In genomic region chr9:89358376-89358775, GRCh38 we compare ENCODE assay signal across 17 cellular contexts. TPM values are rescaled to one million over a fixed set of nuclear protein-coding genes. Genes with fewer than 3 reads are reported as not detected.
DNase-seq lines count a peak whose midpoint lies in the region; ATAC-seq and TF ChIP-seq lines count a peak whose summit lies in the region.
"Had no signal": no experiment of that assay in that cellular context is flagged by ENCODE, and none has a peak within 500 bp of the region (broad histone marks: within the 10 kb centered on the region; RNA-seq: fewer than 3 reads in every experiment).

No MANE protein-coding gene starts in this region.

- H3K36me3 Mint-ChIP-seq in activated T-helper 1 cell treated with anti-CD3 and anti-CD28 coated beads, Interleukin-12 subunit alpha, Interleukin-12 subunit beta, Interleukin-2, Interleukin-4 antibody, amounts not matched to agents 30 ng/mL and 10 ng/mL and 1 ng/mL, durations not matched to agents 14 hours and 24 hours and 36 hours (ENCODE audit: low read depth) = peaks cover 67% of the 10 kb centered on the region
- H3K36me3 Mint-ChIP-seq in naive thymus-derived CD4-positive, alpha-beta T cell = peaks cover 21 to 58% (median 33%) of the 10 kb centered on the region in 5 donors
- H3K36me3 Mint-ChIP-seq in type B pancreatic cell = peaks cover 20% of the 10 kb centered on the region

- TF ChIP-seq CTCF in cardiac muscle cell (IDR thresholded peaks at IDR 0.05; ENCODE audit: low read depth, low read length) = no peak
- TF ChIP-seq CTCF in heart right ventricle (IDR thresholded peaks at IDR 0.05) = no peak
- TF ChIP-seq CTCF in type B pancreatic cell (conservative IDR thresholded peaks at IDR 0.05) = no peak

- peak overlapping the region; percentile 58 for H3K27ac Mint-ChIP-seq in activated T-helper 1 cell treated with anti-CD3 and anti-CD28 coated beads, Interleukin-12 subunit alpha, Interleukin-12 subunit beta, Interleukin-2, Interleukin-4 antibody, amounts not matched to agents 30 ng/mL and 10 ng/mL and 1 ng/mL, durations not matched to agents 14 hours and 24 hours and 36 hours
- peak overlapping the region in 5 of 9 donors; percentile 19 to 69 (median 33) for H3K27ac Mint-ChIP-seq in naive thymus-derived CD4-positive, alpha-beta T cell
- peak overlapping the region; percentile 75 for H3K27ac Mint-ChIP-seq in type B pancreatic cell

- intact Hi-C loops in heart right ventricle (cut with DNase I) = loop anchor here in 1 of 10 donors (10.0 kb wide), 1 partner anchor 186 kb away; no protein-coding TSS in a partner anchor
- intact Hi-C loops in activated T-helper 1 cell treated with anti-CD3 and anti-CD28 coated beads, Interleukin-12 subunit alpha, Interleukin-12 subunit beta, Interleukin-2, Interleukin-4 antibody, amounts not matched to agents 30 ng/mL and 10 ng/mL and 1 ng/mL, durations not matched to agents 14 hours and 24 hours and 36 hours (cut with micrococcal nuclease) = no loop called here
- intact Hi-C loops in naive thymus-derived CD4-positive, alpha-beta T cell (cut with micrococcal nuclease) = no loop called here

- CTCF ChIA-PET in naive thymus-derived CD4-positive, alpha-beta T cell (lab: Charles Lee) = interaction anchor here (0.7 kb wide), 1 partner anchor 198 kb away, joined by 3 read pairs; no protein-coding TSS in a partner anchor

- H3K27me3 Mint-ChIP-seq in activated T-helper 1 cell treated with anti-CD3 and anti-CD28 coated beads, Interleukin-12 subunit alpha, Interleukin-12 subunit beta, Interleukin-2, Interleukin-4 antibody, amounts not matched to agents 30 ng/mL and 10 ng/mL and 1 ng/mL, durations not matched to agents 14 hours and 24 hours and 36 hours (ENCODE audit: insufficient read depth) = no peaks in the 10 kb centered on the region
- H3K27me3 Mint-ChIP-seq in naive thymus-derived CD4-positive, alpha-beta T cell = no peaks in the 10 kb centered on the region
- no peaks in the 10 kb centered on the region for H3K27me3 Mint-ChIP-seq in type B pancreatic cell
- H3K27me3 Mint-ChIP-seq: activated CD4-positive, alpha-beta memory T cell treated with anti-CD3 and anti-CD28 coated beads for 36 hours had no signal

- peaks cover 25% of the 10 kb centered on the region for H3K4me1 Mint-ChIP-seq in activated T-helper 1 cell treated with anti-CD3 and anti-CD28 coated beads, Interleukin-12 subunit alpha, Interleukin-12 subunit beta, Interleukin-2, Interleukin-4 antibody, amounts not matched to agents 30 ng/mL and 10 ng/mL and 1 ng/mL, durations not matched to agents 14 hours and 24 hours and 36 hours (ENCODE audit: low read depth)
- peaks cover 8 to 23% (median 19%) of the 10 kb centered on the region in 7 donors for H3K4me1 Mint-ChIP-seq in naive thymus-derived CD4-positive, alpha-beta T cell
- H3K4me1 Mint-ChIP-seq in type B pancreatic cell (ENCODE audit: unreplicated experiment) = peaks cover 11% of the 10 kb centered on the region

- H3K4me3 Mint-ChIP-seq in activated T-helper 1 cell treated with anti-CD3 and anti-CD28 coated beads, Interleukin-12 subunit alpha, Interleukin-12 subunit beta, Interleukin-2, Interleukin-4 antibody, amounts not matched to agents 30 ng/mL and 10 ng/mL and 1 ng/mL, durations not matched to agents 14 hours and 24 hours and 36 hours = no peak overlapping the region
- no peak overlapping the region for H3K4me3 Mint-ChIP-seq in naive thymus-derived CD4-positive, alpha-beta T cell
- H3K4me3 Mint-ChIP-seq in type B pancreatic cell = no peak overlapping the region
- H3K4me3 Mint-ChIP-seq: activated CD4-positive, alpha-beta memory T cell treated with anti-CD3 and anti-CD28 coated beads for 36 hours had no signal

- H3K27me3 ChIP-seq in cardiac muscle cell = no peaks in the 10 kb centered on the region
- no peaks in the 10 kb centered on the region for H3K27me3 ChIP-seq in heart right ventricle
- no peaks in the 10 kb centered on the region for H3K27me3 ChIP-seq in naive thymus-derived CD4-positive, alpha-beta T cell (ENCODE audit: control insufficient read depth in 2 of 2, insufficient read depth in 2 of 2, low read length in 2 of 2)
- H3K27me3 ChIP-seq: MG63 had no signal

- 79 to 81% methylated on average over 3 of the region's 3 CpGs for WGBS in heart right ventricle, 2 donors

- H3K36me3 ChIP-seq in cardiac muscle cell (peaks cover 26% of the 10 kb centered on the region), heart right ventricle (peaks cover 0 to 100% (median 59%) of the 10 kb centered on the region in 9 donors)
- H3K36me3 ChIP-seq in naive thymus-derived CD4-positive, alpha-beta T cell (ENCODE audit: control insufficient read depth in 2 of 3, insufficient read depth in 3 of 3, low read length in 3 of 3) = peaks cover 17 to 98% (median 26%) of the 10 kb centered on the region in 3 experiments

- H3K4me1 ChIP-seq in cardiac muscle cell (ENCODE audit: low read depth) = peaks cover 20% of the 10 kb centered on the region
- peaks cover 5 to 41% (median 24%) of the 10 kb centered on the region in 9 donors for H3K4me1 ChIP-seq in heart right ventricle
- H3K4me1 ChIP-seq in naive thymus-derived CD4-positive, alpha-beta T cell (ENCODE audit: control insufficient read depth in 2 of 2, insufficient read depth in 2 of 2, low read length in 2 of 2) = no peaks in the 10 kb centered on the region
- H3K4me1 ChIP-seq: Caco-2 had no signal

- H3K27ac ChIP-seq in cardiac muscle cell = peak overlapping the region; percentile 60
- peak overlapping the region in 2 of 10 donors; percentile 9 to 79 for H3K27ac ChIP-seq in heart right ventricle
- no peak overlapping the region for H3K27ac ChIP-seq in naive thymus-derived CD4-positive, alpha-beta T cell (ENCODE audit: low read depth, low read length)
- H3K27ac ChIP-seq: PC-9 had no signal

- H3K4me3 ChIP-seq in cardiac muscle cell = no peak overlapping the region
- no peak overlapping the region for H3K4me3 ChIP-seq in heart right ventricle
- no peak overlapping the region for H3K4me3 ChIP-seq in naive thymus-derived CD4-positive, alpha-beta T cell (ENCODE audit: low read length)
- H3K4me3 ChIP-seq: MG63, PC-9 had no signal

- no peak for ATAC-seq in heart right ventricle
- ATAC-seq in naive thymus-derived CD4-positive, alpha-beta T cell = no peak
- no peak for ATAC-seq in HG02623 (IDR thresholded peaks at IDR 0.05; ENCODE audit: unreplicated experiment)

- POLR2A ChIA-PET in naive thymus-derived CD4-positive, alpha-beta T cell (lab: Charles Lee) = interaction anchor here (1.6 to 2.9 kb wide), 2 partner anchors 9 to 11 kb away, joined by 5 to 10 read pairs; no protein-coding TSS in a partner anchor

- H3K9me3 ChIP-seq in cardiac muscle cell (ENCODE audit: low read depth) (no peaks in the 10 kb centered on the region), heart right ventricle (no peaks in the 10 kb centered on the region)
- no peaks in the 10 kb centered on the region for H3K9me3 ChIP-seq in naive thymus-derived CD4-positive, alpha-beta T cell (ENCODE audit: control insufficient read depth in 2 of 3, low read length in 3 of 3)
- H3K9me3 ChIP-seq: Caco-2, MG63 had no signal

- DNase-seq in cardiac muscle cell (ENCODE audit: low read depth in 1 of 2, low spot score in 1 of 2) = no peak
- no peak for DNase-seq in heart right ventricle
- DNase-seq in activated T-helper 1 cell treated with anti-CD3 and anti-CD28 coated beads, Interleukin-12 subunit alpha, Interleukin-12 subunit beta, Interleukin-2, Interleukin-4 antibody, amounts not matched to agents 30 ng/mL and 10 ng/mL and 1 ng/mL, durations not matched to agents 14 hours and 24 hours and 36 hours (ENCODE audit: low spot score) = no peak
- no peak for DNase-seq in naive thymus-derived CD4-positive, alpha-beta T cell
- DNase-seq in type B pancreatic cell (ENCODE audit: extremely low spot score, unreplicated experiment) = no peak
- DNase-seq in activated gamma-delta T cell treated with Interleukin-2 at 50 U/mL for 16 hours = no peak
- DNase-seq: activated CD4-positive, alpha-beta memory T cell treated with anti-CD3 and anti-CD28 coated beads for 36 hours; activated effector memory CD4-positive, alpha-beta T cell treated with Interleukin-2 at 50 U/mL for 16 hours; Caco-2; IMR-90; mammary epithelial cell; MG63; NCI-H1436; PC-9; small intestine; stimulated activated CD4-positive, alpha-beta T cell treated with anti-CD3 and anti-CD28 coated beads, Interleukin-4, amount 100 ng/mL, for 1 hour had no signal

- no peaks in the 10 kb centered on the region for H3K9me3 Mint-ChIP-seq in activated T-helper 1 cell treated with anti-CD3 and anti-CD28 coated beads, Interleukin-12 subunit alpha, Interleukin-12 subunit beta, Interleukin-2, Interleukin-4 antibody, amounts not matched to agents 30 ng/mL and 10 ng/mL and 1 ng/mL, durations not matched to agents 14 hours and 24 hours and 36 hours
- peaks cover 0 to 4% (median 0%) of the 10 kb centered on the region in 11 donors for H3K9me3 Mint-ChIP-seq in naive thymus-derived CD4-positive, alpha-beta T cell
- H3K9me3 Mint-ChIP-seq in type B pancreatic cell = no peaks in the 10 kb centered on the region
- H3K9me3 Mint-ChIP-seq: activated CD4-positive, alpha-beta memory T cell treated with anti-CD3 and anti-CD28 coated beads for 36 hours had no signal

RNA-seq across cellular contexts. Expression of gene SECISBP2, which starts 40.1 kb away (rescaled TPM):
- total RNA-seq in cardiac muscle cell (18.6 and 20.5 TPM in 2 replicates), heart right ventricle (10 to 100 TPM; 13.9 to 18.8 (median 17.0) TPM), type B pancreatic cell (ENCODE audit: low replicate concordance) (47.1 and 49.6 TPM in 2 replicates)
- polyA plus RNA-seq in cardiac muscle cell (14.9 and 20.4 TPM in 2 replicates), heart right ventricle (10 to 100 TPM; 15.7 to 20.1 TPM)
- 49.4 and 54.9 TPM in 2 replicates for total RNA-seq in activated T-helper 1 cell treated with anti-CD3 and anti-CD28 coated beads, Interleukin-12 subunit alpha, Interleukin-12 subunit beta, Interleukin-2, Interleukin-4 antibody, amounts not matched to agents 30 ng/mL and 10 ng/mL and 1 ng/mL, durations not matched to agents 14 hours and 24 hours and 36 hours
- total RNA-seq in naive thymus-derived CD4-positive, alpha-beta T cell = 100 to 1,000 TPM in 4 of 5 experiments, 10 to 100 TPM in 1; 55.0 to 130 (median 109) TPM
- polyA plus RNA-seq in naive thymus-derived CD4-positive, alpha-beta T cell = 10 to 100 TPM; 20.1 to 29.0 TPM

RNA-seq across cellular contexts. Expression of gene CKS2, which starts 47.4 kb away (rescaled TPM):
- 52.7 and 70.5 TPM in 2 replicates for total RNA-seq in cardiac muscle cell
- polyA plus RNA-seq in cardiac muscle cell = 108 and 347 TPM in 2 replicates
- total RNA-seq in heart right ventricle = 10 to 100 TPM in 2 of 10 donors, 1 to 10 TPM in 8; 1.5 to 12.2 (median 5.4) TPM
- 10 to 100 TPM in 1 of 2 donors, 1 to 10 TPM in 1; 7.9 to 24.3 TPM for polyA plus RNA-seq in heart right ventricle
- total RNA-seq in activated T-helper 1 cell treated with anti-CD3 and anti-CD28 coated beads, Interleukin-12 subunit alpha, Interleukin-12 subunit beta, Interleukin-2, Interleukin-4 antibody, amounts not matched to agents 30 ng/mL and 10 ng/mL and 1 ng/mL, durations not matched to agents 14 hours and 24 hours and 36 hours = 148 and 162 TPM in 2 replicates
- 100 to 1,000 TPM in 1 of 5 experiments, 10 to 100 TPM in 1, 1 to 10 TPM in 3; 5.2 to 121 (median 8.9) TPM for total RNA-seq in naive thymus-derived CD4-positive, alpha-beta T cell
- 1 to 10 TPM; 6.0 to 8.0 TPM for polyA plus RNA-seq in naive thymus-derived CD4-positive, alpha-beta T cell
- total RNA-seq in type B pancreatic cell (ENCODE audit: low replicate concordance) = 56.3 and 115 TPM in 2 replicates
